In genomic region chr15:58933311-58934113, GRCh38 we compare ENCODE assay signal across 8 cellular contexts. TPM values are rescaled to one million over a fixed set of nuclear protein-coding genes. Genes with fewer than 3 reads are reported as not detected.
DNase-seq lines count a peak whose midpoint lies in the region; ATAC-seq and TF ChIP-seq lines count a peak whose summit lies in the region.

TSS of gene SLTM (minus strand) at chr15:58933679. CDS start at chr15:58933565, 114 bp downstream.

- H3K27ac Mint-ChIP-seq in GM23338 = peak within 1 kb of the TSS; percentile 100
- peak within 1 kb of the TSS; percentile 100 for H3K27ac Mint-ChIP-seq in activated T-helper 1 cell treated with anti-CD3 and anti-CD28 coated beads, Interleukin-12 subunit alpha, Interleukin-12 subunit beta, Interleukin-2, Interleukin-4 antibody, amounts not matched to agents 30 ng/mL and 10 ng/mL and 1 ng/mL, durations not matched to agents 14 hours and 24 hours and 36 hours
- H3K27ac Mint-ChIP-seq in naive thymus-derived CD8-positive, alpha-beta T cell = peak within 1 kb of the TSS; percentile 97 to 100 (median 100)
- H3K27ac Mint-ChIP-seq in stimulated activated naive B cell treated with anti-CD40 and anti-IgM and Interleukin-4, amounts not matched to agents 10 μg/mL and 1 μg/mL and 100 μg/mL, for 72 hours = peak within 1 kb of the TSS; percentile 100

- peak; percentile 4 to 38; a peak in 3 of 4 replicates for TF ChIP-seq CTCF in GM23338 (conservative IDR thresholded peaks at IDR 0.05; ENCODE audit: low read depth in 2 of 2)

- H4K20me1 ChIP-seq in GM23338 (replicated peaks; ENCODE audit: insufficient read depth) = no peaks in the 10 kb centered on the region

- POLR2A ChIA-PET in naive thymus-derived CD8-positive, alpha-beta T cell (lab: Charles Lee) = interaction anchor here (0.8 to 1.6 kb wide), 5 partner anchors 10 to 591 kb away, joined by 3 to 7 read pairs (median 3); partner anchors contain the start of gene MINDY2

- no peaks in the 10 kb centered on the region; the same call in 1 of the 3 replicates for H3K9me3 Mint-ChIP-seq in GM23338
- H3K9me3 Mint-ChIP-seq in activated T-helper 1 cell treated with anti-CD3 and anti-CD28 coated beads, Interleukin-12 subunit alpha, Interleukin-12 subunit beta, Interleukin-2, Interleukin-4 antibody, amounts not matched to agents 30 ng/mL and 10 ng/mL and 1 ng/mL, durations not matched to agents 14 hours and 24 hours and 36 hours = no peaks in the 10 kb centered on the region
- no peaks in the 10 kb centered on the region for H3K9me3 Mint-ChIP-seq in naive thymus-derived CD8-positive, alpha-beta T cell
- no peaks in the 10 kb centered on the region for H3K9me3 Mint-ChIP-seq in stimulated activated naive B cell treated with anti-CD40 and anti-IgM and Interleukin-4, amounts not matched to agents 10 μg/mL and 1 μg/mL and 100 μg/mL, for 72 hours

- peaks cover 6% of the 10 kb centered on the region; the same call in 1 of the 2 replicates for H3K36me3 ChIP-seq in GM23338 (ENCODE audit: insufficient read depth)

- H3K4me2 ChIP-seq in GM23338 = peak within 1 kb of the TSS; percentile 84

- no peaks in the 10 kb centered on the region for H3K27me3 ChIP-seq in GM23338 (ENCODE audit: insufficient read depth)

- peaks cover 6% of the 10 kb centered on the region; the same call in 1 of the 2 replicates for H3F3A ChIP-seq in GM23338 (replicated peaks; ENCODE audit: low read depth)

- H3K4me1 ChIP-seq in GM23338 (ENCODE audit: insufficient read depth) = peaks cover 26% of the 10 kb centered on the region

- ATAC-seq in GM23338 = peak; percentile 94
- peak; percentile 92 for ATAC-seq in naive thymus-derived CD8-positive, alpha-beta T cell
- peak; percentile 94 to 95 for ATAC-seq in stimulated activated naive B cell treated with anti-CD40 and anti-IgM and Interleukin-4, amounts not matched to agents 10 μg/mL and 1 μg/mL and 100 μg/mL, for 72 hours (replicated peaks)

- DNase-seq in EH (ENCODE audit: low read depth) = peak; percentile 95
- DNase-seq in GM23338 (ENCODE audit: low spot score) = peak; percentile 95
- peak; percentile 94 for DNase-seq in LHCN-M2 (ENCODE audit: low read depth)
- peak; percentile 93 for DNase-seq in RPMI7951 (ENCODE audit: low read depth)
- peak; percentile 88 for DNase-seq in activated T-helper 1 cell treated with anti-CD3 and anti-CD28 coated beads, Interleukin-12 subunit alpha, Interleukin-12 subunit beta, Interleukin-2, Interleukin-4 antibody, amounts not matched to agents 30 ng/mL and 10 ng/mL and 1 ng/mL, durations not matched to agents 14 hours and 24 hours and 36 hours (ENCODE audit: low spot score)
- DNase-seq in fibroblast of gingiva (ENCODE audit: low read depth) = peak; percentile 98
- peak; percentile 87 to 96 (median 92) for DNase-seq in naive thymus-derived CD8-positive, alpha-beta T cell
- DNase-seq in stimulated activated naive B cell treated with anti-CD40 and anti-IgM and Interleukin-4, amounts not matched to agents 10 μg/mL and 1 μg/mL and 100 μg/mL, for 72 hours = peak; percentile 88

- peaks cover 46% of the 10 kb centered on the region for H3K79me2 ChIP-seq in GM23338 (replicated peaks; ENCODE audit: insufficient read depth)

- H2AFZ ChIP-seq in GM23338 = peak within 1 kb of the TSS; percentile 34; the same call in 1 of the 2 replicates

- H3K4me1 Mint-ChIP-seq in GM23338 = peaks cover 20% of the 10 kb centered on the region; the same call in 2 of the 3 replicates
- peaks cover 34% of the 10 kb centered on the region for H3K4me1 Mint-ChIP-seq in activated T-helper 1 cell treated with anti-CD3 and anti-CD28 coated beads, Interleukin-12 subunit alpha, Interleukin-12 subunit beta, Interleukin-2, Interleukin-4 antibody, amounts not matched to agents 30 ng/mL and 10 ng/mL and 1 ng/mL, durations not matched to agents 14 hours and 24 hours and 36 hours (ENCODE audit: low read depth)
- H3K4me1 Mint-ChIP-seq in naive thymus-derived CD8-positive, alpha-beta T cell = peaks cover 5 to 36% (median 16%) of the 10 kb centered on the region in 4 donors
- peaks cover 0 to 14% of the 10 kb centered on the region in 2 donors for H3K4me1 Mint-ChIP-seq in stimulated activated naive B cell treated with anti-CD40 and anti-IgM and Interleukin-4, amounts not matched to agents 10 μg/mL and 1 μg/mL and 100 μg/mL, for 72 hours

- peak within 1 kb of the TSS; percentile 95 for H3K27ac ChIP-seq in GM23338 (ENCODE audit: low read depth)

- H3K9me2 ChIP-seq in GM23338 (ENCODE audit: insufficient read depth) = no peaks in the 10 kb centered on the region

- peaks cover 36% of the 10 kb centered on the region for H3K36me3 Mint-ChIP-seq in GM23338 (ENCODE audit: low read depth)
- peaks cover 9% of the 10 kb centered on the region for H3K36me3 Mint-ChIP-seq in activated T-helper 1 cell treated with anti-CD3 and anti-CD28 coated beads, Interleukin-12 subunit alpha, Interleukin-12 subunit beta, Interleukin-2, Interleukin-4 antibody, amounts not matched to agents 30 ng/mL and 10 ng/mL and 1 ng/mL, durations not matched to agents 14 hours and 24 hours and 36 hours (ENCODE audit: low read depth)
- H3K36me3 Mint-ChIP-seq in naive thymus-derived CD8-positive, alpha-beta T cell = peaks cover 0 to 14% (median 0%) of the 10 kb centered on the region in 3 donors
- H3K36me3 Mint-ChIP-seq in stimulated activated naive B cell treated with anti-CD40 and anti-IgM and Interleukin-4, amounts not matched to agents 10 μg/mL and 1 μg/mL and 100 μg/mL, for 72 hours = peaks cover 0 to 6% of the 10 kb centered on the region in 2 donors

- peaks cover 14% of the 10 kb centered on the region for H3K27me3 Mint-ChIP-seq in GM23338 (ENCODE audit: insufficient read depth, low read depth, poor library complexity)
- H3K27me3 Mint-ChIP-seq in activated T-helper 1 cell treated with anti-CD3 and anti-CD28 coated beads, Interleukin-12 subunit alpha, Interleukin-12 subunit beta, Interleukin-2, Interleukin-4 antibody, amounts not matched to agents 30 ng/mL and 10 ng/mL and 1 ng/mL, durations not matched to agents 14 hours and 24 hours and 36 hours (ENCODE audit: insufficient read depth) = no peaks in the 10 kb centered on the region
- H3K27me3 Mint-ChIP-seq in naive thymus-derived CD8-positive, alpha-beta T cell = no peaks in the 10 kb centered on the region
- H3K27me3 Mint-ChIP-seq in stimulated activated naive B cell treated with anti-CD40 and anti-IgM and Interleukin-4, amounts not matched to agents 10 μg/mL and 1 μg/mL and 100 μg/mL, for 72 hours = no peaks in the 10 kb centered on the region

- intact Hi-C loops in activated T-helper 1 cell treated with anti-CD3 and anti-CD28 coated beads, Interleukin-12 subunit alpha, Interleukin-12 subunit beta, Interleukin-2, Interleukin-4 antibody, amounts not matched to agents 30 ng/mL and 10 ng/mL and 1 ng/mL, durations not matched to agents 14 hours and 24 hours and 36 hours (cut with micrococcal nuclease) = loop anchor here (1.0 to 5.0 kb wide), 9 partner anchors 46 to 1649 kb away; partner anchors contain the start of genes BNIP2, CCNB2, GTF2A2 and MINDY2

- peak within 1 kb of the TSS; percentile 98 for H3K4me3 Mint-ChIP-seq in GM23338
- peak within 1 kb of the TSS; percentile 98 for H3K4me3 Mint-ChIP-seq in activated T-helper 1 cell treated with anti-CD3 and anti-CD28 coated beads, Interleukin-12 subunit alpha, Interleukin-12 subunit beta, Interleukin-2, Interleukin-4 antibody, amounts not matched to agents 30 ng/mL and 10 ng/mL and 1 ng/mL, durations not matched to agents 14 hours and 24 hours and 36 hours
- H3K4me3 Mint-ChIP-seq in naive thymus-derived CD8-positive, alpha-beta T cell = peak within 1 kb of the TSS; percentile 92 to 99 (median 96)
- H3K4me3 Mint-ChIP-seq in stimulated activated naive B cell treated with anti-CD40 and anti-IgM and Interleukin-4, amounts not matched to agents 10 μg/mL and 1 μg/mL and 100 μg/mL, for 72 hours = peak within 1 kb of the TSS; percentile 99

- H3K4me3 ChIP-seq in GM23338 = peak within 1 kb of the TSS; percentile 74

TF ChIP-seq in GM23338, 12 proteins besides CTCF, POLR2A, EP300 and RAD21 (continues in another document):
- TF ChIP-seq EZH2 (IDR thresholded peaks at IDR 0.05; ENCODE audit: low read depth, unreplicated experiment) = no peak
- peak; percentile 59; the same call in 1 of the 2 replicates for TF ChIP-seq ETS1 (IDR thresholded peaks at IDR 0.05)
- peak; percentile 28; the same call in 1 of the 2 replicates for TF ChIP-seq CREB1 (CRISPR knock-in tag; IDR thresholded peaks at IDR 0.05; ENCODE audit: low read depth)
- TF ChIP-seq ZNF114 (CRISPR knock-in tag; IDR thresholded peaks at IDR 0.05) = no peak
- no peak for TF ChIP-seq JUNB (IDR thresholded peaks at IDR 0.05; ENCODE audit: unreplicated experiment)
- TF ChIP-seq EZH2phosphoT487 (IDR thresholded peaks at IDR 0.05; ENCODE audit: unreplicated experiment) = no peak
- TF ChIP-seq ZNF331 (CRISPR knock-in tag; IDR thresholded peaks at IDR 0.05; ENCODE audit: low read depth) = no peak

RNA-seq across cellular contexts. Expression of gene SLTM, which starts in this region (rescaled TPM):
- total RNA-seq in GM23338 (2014; rRNA removed; shearing (Covaris generic)) = 165 and 210 TPM in 2 replicates
- polyA plus RNA-seq in GM23338 (2016; fragmentation: Nextera tagmentation; extraction: Ambion mirVana) = 398 and 476 TPM in 2 replicates
- 52.6 and 71.2 TPM in 2 replicates for total RNA-seq in LHCN-M2 (2014; rRNA removed)
- 27.9 TPM for polyA plus RNA-seq in LHCN-M2 (2012)
- 70.5 and 71.6 TPM in 2 replicates for total RNA-seq in RPMI7951 (2014; rRNA removed; shearing (Covaris generic))
- total RNA-seq in activated T-helper 1 cell treated with anti-CD3 and anti-CD28 coated beads, Interleukin-12 subunit alpha, Interleukin-12 subunit beta, Interleukin-2, Interleukin-4 antibody, amounts not matched to agents 30 ng/mL and 10 ng/mL and 1 ng/mL, durations not matched to agents 14 hours and 24 hours and 36 hours = 142 and 143 TPM in 2 replicates
- total RNA-seq in naive thymus-derived CD8-positive, alpha-beta T cell = 100 to 1,000 TPM; 163 to 170 TPM
- polyA plus RNA-seq in naive thymus-derived CD8-positive, alpha-beta T cell = 10 to 100 TPM; 52.1 to 65.8 (median 58.8) TPM

Comparison
In these comparisons a context has a peak if more than half of its experiments do, and no peak if none do; other contexts are left out.
1. Peak in every context shown above with its lines: DNase-seq, ATAC-seq, H3K4me3 ChIP-seq and H3K27ac ChIP-seq.